25 cellular contexts compared by ENCODE assay signal in genomic region chr16:2328428-2328827, GRCh38.
"Had no signal": no experiment of that assay in that cellular context is flagged by ENCODE, and none has a peak within 500 bp of the region (broad histone marks: within the 10 kb centered on the region; RNA-seq: fewer than 3 reads in every experiment).

No MANE protein-coding gene starts in this region.

- H3K4me1 Mint-ChIP-seq: activated CD4-positive, alpha-beta T cell treated with anti-CD3 and anti-CD28 coated beads, Interleukin-2, amount 10 ng/mL, durations not matched to agents 24 days and 14 days; activated naive CD4-positive, alpha-beta T cell treated with anti-CD3 and anti-CD28 coated beads, Interleukin-2, amount 50 U/mL, for 24 hours; activated naive CD8-positive, alpha-beta T cell treated with anti-CD3 and anti-CD28 coated beads, Interleukin-2, amount 50 U/mL, for 24 hours; immature natural killer cell; nephron; stimulated activated effector memory CD8-positive, alpha-beta T cell treated with anti-CD3 and anti-CD28 coated beads, Interleukin-12 subunit alpha, Interleukin-12 subunit beta, amount 100 ng/mL, for 72 hours had no signal

- H3K4me3 Mint-ChIP-seq: activated CD4-positive, alpha-beta memory T cell treated with anti-CD3 and anti-CD28 coated beads for 36 hours; activated CD4-positive, alpha-beta T cell treated with anti-CD3 and anti-CD28 coated beads, Interleukin-2, amount 10 ng/mL, durations not matched to agents 24 days and 14 days; activated naive CD4-positive, alpha-beta T cell treated with anti-CD3 and anti-CD28 coated beads, Interleukin-2, amount 50 U/mL, for 24 hours; activated naive CD8-positive, alpha-beta T cell treated with anti-CD3 and anti-CD28 coated beads, Interleukin-2, amount 50 U/mL, for 24 hours; immature natural killer cell; nephron; stimulated activated effector memory CD8-positive, alpha-beta T cell treated with anti-CD3 and anti-CD28 coated beads, Interleukin-12 subunit alpha, Interleukin-12 subunit beta, amount 100 ng/mL, for 72 hours; stimulated activated naive CD8-positive, alpha-beta T cell treated with anti-CD3 and anti-CD28 coated beads, Interleukin-15, Interleukin-2, amounts not matched to agents 100 ng/mL and 50 ng/mL, for 24 hours; type B pancreatic cell had no signal

- H3K36me3 Mint-ChIP-seq: activated naive CD4-positive, alpha-beta T cell treated with anti-CD3 and anti-CD28 coated beads, Interleukin-2, amount 50 U/mL, for 24 hours; stimulated activated effector memory CD8-positive, alpha-beta T cell treated with anti-CD3 and anti-CD28 coated beads, Interleukin-12 subunit alpha, Interleukin-12 subunit beta, amount 100 ng/mL, for 72 hours; type B pancreatic cell had no signal

- ATAC-seq: activated naive CD8-positive, alpha-beta T cell treated with anti-CD3 and anti-CD28 coated beads, Interleukin-2, amount 50 U/mL, for 24 hours; esophagus mucosa; heart left ventricle; left colon; sciatic nerve; stimulated activated effector memory CD8-positive, alpha-beta T cell treated with anti-CD3 and anti-CD28 coated beads, Interleukin-12 subunit alpha, Interleukin-12 subunit beta, amount 100 ng/mL, for 72 hours had no signal

- H3K27ac Mint-ChIP-seq: activated CD4-positive, alpha-beta memory T cell treated with anti-CD3 and anti-CD28 coated beads for 36 hours; activated CD4-positive, alpha-beta T cell treated with anti-CD3 and anti-CD28 coated beads, Interleukin-2, amount 10 ng/mL, durations not matched to agents 24 days and 14 days; activated naive CD4-positive, alpha-beta T cell treated with anti-CD3 and anti-CD28 coated beads, Interleukin-2, amount 50 U/mL, for 24 hours; activated naive CD8-positive, alpha-beta T cell treated with anti-CD3 and anti-CD28 coated beads, Interleukin-2, amount 50 U/mL, for 24 hours; activated T-helper 2 cell treated with anti-CD3 and anti-CD28 coated beads, Interferon-gamma antibody, Interleukin-2, Interleukin-4, amounts not matched to agents 10 μg/mL and 5 μg/mL and 100 μg/mL, durations not matched to agents 14 hours and 24 hours and 36 hours; immature natural killer cell; nephron; stimulated activated effector memory CD8-positive, alpha-beta T cell treated with anti-CD3 and anti-CD28 coated beads, Interleukin-12 subunit alpha, Interleukin-12 subunit beta, amount 100 ng/mL, for 72 hours; stimulated activated naive CD8-positive, alpha-beta T cell treated with anti-CD3 and anti-CD28 coated beads, Interleukin-15, Interleukin-2, amounts not matched to agents 100 ng/mL and 50 ng/mL, for 24 hours; type B pancreatic cell had no signal

- H3K27me3 Mint-ChIP-seq: activated CD4-positive, alpha-beta memory T cell treated with anti-CD3 and anti-CD28 coated beads for 36 hours had no signal

- H3K9me3 Mint-ChIP-seq: activated CD4-positive, alpha-beta memory T cell treated with anti-CD3 and anti-CD28 coated beads for 36 hours; activated CD4-positive, alpha-beta T cell treated with anti-CD3 and anti-CD28 coated beads, Interleukin-2, amount 10 ng/mL, durations not matched to agents 24 days and 14 days; activated naive CD4-positive, alpha-beta T cell treated with anti-CD3 and anti-CD28 coated beads, Interleukin-2, amount 50 U/mL, for 24 hours; activated naive CD8-positive, alpha-beta T cell treated with anti-CD3 and anti-CD28 coated beads, Interleukin-2, amount 50 U/mL, for 24 hours; activated T-helper 2 cell treated with anti-CD3 and anti-CD28 coated beads, Interferon-gamma antibody, Interleukin-2, Interleukin-4, amounts not matched to agents 10 μg/mL and 5 μg/mL and 100 μg/mL, durations not matched to agents 14 hours and 24 hours and 36 hours; immature natural killer cell; nephron; stimulated activated effector memory CD8-positive, alpha-beta T cell treated with anti-CD3 and anti-CD28 coated beads, Interleukin-12 subunit alpha, Interleukin-12 subunit beta, amount 100 ng/mL, for 72 hours; stimulated activated naive CD8-positive, alpha-beta T cell treated with anti-CD3 and anti-CD28 coated beads, Interleukin-15, Interleukin-2, amounts not matched to agents 100 ng/mL and 50 ng/mL, for 24 hours; type B pancreatic cell had no signal

- DNase-seq: activated CD4-positive, alpha-beta memory T cell treated with anti-CD3 and anti-CD28 coated beads for 36 hours; activated CD4-positive, alpha-beta T cell treated with anti-CD3 and anti-CD28 coated beads, Interleukin-2, amount 10 ng/mL, durations not matched to agents 24 days and 14 days; activated CD4-positive, CD25-positive, alpha-beta regulatory T cell treated with anti-CD3 and anti-CD28 coated beads, Interleukin-2, amount 50 U/mL, for 72 hours; activated naive CD8-positive, alpha-beta T cell treated with anti-CD3 and anti-CD28 coated beads, Interleukin-2, amount 50 U/mL, for 24 hours; activated T-cell treated with anti-CD3 and anti-CD28 coated beads, Interleukin-2, amount 50 U/mL, for 48 hours; amygdala; central memory CD4-positive, alpha-beta T cell; foreskin fibroblast; heart left ventricle; hypothalamus; immature natural killer cell; kidney; left colon; mesendoderm; stimulated activated CD4-positive, alpha-beta T cell treated with anti-CD3 and anti-CD28 coated beads, Interleukin-12 subunit alpha, Interleukin-12 subunit beta, amount 100 ng/mL, for 4 hours; stimulated activated CD4-positive, alpha-beta T cell treated with anti-CD3 and anti-CD28 coated beads, Interleukin-4, amount 100 ng/mL, for 1 hour; T-helper 2 cell had no signal
